In the genomic region with DNA sequence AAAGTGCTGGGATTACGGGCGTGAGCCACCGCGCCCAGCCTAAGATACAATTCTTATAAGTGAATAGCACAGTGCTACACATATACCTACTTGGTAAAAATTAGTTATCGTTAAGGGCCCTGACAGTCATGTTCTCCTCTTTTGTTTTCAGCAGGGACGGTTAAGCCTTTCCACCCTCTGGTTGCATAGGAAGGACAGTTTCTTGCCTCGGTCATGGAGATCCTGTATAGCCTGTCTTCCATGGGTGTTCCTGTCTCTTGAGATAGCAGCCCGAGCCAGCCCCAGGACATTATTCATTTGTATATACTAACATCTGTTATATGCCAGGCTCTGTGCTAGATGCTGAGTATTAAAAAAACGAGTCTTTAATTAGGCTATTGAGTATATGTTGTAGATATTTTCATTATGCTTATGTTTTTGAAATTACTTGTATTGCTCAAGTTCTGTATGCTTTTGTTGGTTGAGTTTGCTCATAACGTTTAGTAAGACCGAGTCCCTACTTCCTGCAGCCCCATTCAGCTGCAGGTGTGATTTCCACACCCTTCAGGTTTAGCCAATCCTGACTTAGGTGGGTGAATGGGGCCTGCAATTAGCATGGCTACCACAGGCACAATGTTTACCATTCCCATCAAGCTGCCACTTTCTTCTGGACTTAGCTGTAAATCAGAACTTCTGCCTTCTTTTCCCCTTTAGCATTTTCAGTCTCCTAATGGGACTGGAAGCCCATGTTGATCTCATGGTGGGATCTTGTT, we compare ENCODE assay signal across 23 cellular contexts. TPM values are rescaled to one million over a fixed set of nuclear protein-coding genes. Genes with fewer than 3 reads are reported as not detected.
DNase-seq lines count a peak whose midpoint lies in the region; ATAC-seq and TF ChIP-seq lines count a peak whose summit lies in the region.
"Had no signal": no experiment of that assay in that cellular context is flagged by ENCODE, and none has a peak within 500 bp of the region (broad histone marks: within the 10 kb centered on the region; RNA-seq: fewer than 3 reads in every experiment).

No MANE protein-coding gene starts in this region.

- no peaks in the 10 kb centered on the region for H3K27me3 ChIP-seq in CD8-positive, alpha-beta memory T cell (ENCODE audit: insufficient read depth, low read length, poor library complexity, severe bottlenecking)
- H3K27me3 ChIP-seq in left lung: no peaks in the 10 kb centered on the region
- H3K27me3 ChIP-seq: neural progenitor cell, vagina had no signal

- peaks cover 71 to 94% (median 92%) of the 10 kb centered on the region in 3 donors for H3K4me1 Mint-ChIP-seq in CD8-positive, alpha-beta memory T cell
- H3K4me1 Mint-ChIP-seq in type B pancreatic cell (ENCODE audit: unreplicated experiment): peaks cover 19% of the 10 kb centered on the region

- intact Hi-C loops in left lung (cut with DNase I): no loop called here
- intact Hi-C loops in posterior vena cava (cut with DNase I): no loop called here

- peak overlapping the region in 6 of 7 donors; percentile 20 to 61 (median 58) for H3K4me3 Mint-ChIP-seq in CD8-positive, alpha-beta memory T cell
- H3K4me3 Mint-ChIP-seq in type B pancreatic cell: no peak overlapping the region
- H3K4me3 Mint-ChIP-seq: HFFc6, mesothelial cell of epicardium, neural progenitor cell had no signal

- H3K36me3 Mint-ChIP-seq in CD8-positive, alpha-beta memory T cell: peaks cover 0 to 17% (median 0%) of the 10 kb centered on the region in 3 donors
- H3K36me3 Mint-ChIP-seq in type B pancreatic cell: peaks cover 14% of the 10 kb centered on the region

- no peaks in the 10 kb centered on the region for H3K27me3 Mint-ChIP-seq in CD8-positive, alpha-beta memory T cell
- no peaks in the 10 kb centered on the region for H3K27me3 Mint-ChIP-seq in type B pancreatic cell

- POLR2A ChIA-PET in CD8-positive, alpha-beta memory T cell (lab: Charles Lee): no interaction called here

- no peak overlapping the region for H3K4me3 ChIP-seq in CD8-positive, alpha-beta memory T cell (ENCODE audit: low read length)
- no peak overlapping the region for H3K4me3 ChIP-seq in left lung
- H3K4me3 ChIP-seq: neural progenitor cell, skin epidermis, vagina had no signal

- H3K9me3 Mint-ChIP-seq in CD8-positive, alpha-beta memory T cell: no peaks in the 10 kb centered on the region
- H3K9me3 Mint-ChIP-seq in type B pancreatic cell: no peaks in the 10 kb centered on the region
- H3K9me3 Mint-ChIP-seq: activated naive CD4-positive, alpha-beta T cell treated with anti-CD3 and anti-CD28 coated beads, Interleukin-2, amount 50 U/mL, for 72 hours; activated T-cell treated with anti-CD3 and anti-CD28 coated beads, Interleukin-2, amount 50 U/mL, for 72 hours; HFFc6; mesothelial cell of epicardium had no signal

- ATAC-seq in left lung: peak; percentile 76

- no peak for TF ChIP-seq CTCF in left lung (IDR thresholded peaks at IDR 0.05)
- no peak for TF ChIP-seq CTCF in type B pancreatic cell (conservative IDR thresholded peaks at IDR 0.05)

- DNase-seq in NCI-H1417 (lab: John Stamatoyannopoulos, UW): peak in 2 of 3 experiments; percentile 6 to 62
- no peak for DNase-seq in NCI-H1417 treated with DMSO at 0.1 percent for 48 hours (lab: John Stamatoyannopoulos, UW)
- no peak for DNase-seq in CD8-positive, alpha-beta memory T cell
- peak; percentile 83 for DNase-seq in NCI-H748 (lab: John Stamatoyannopoulos, UW; ENCODE audit: unreplicated experiment)
- DNase-seq in left lung: no peak
- DNase-seq in posterior vena cava (ENCODE audit: low spot score): no peak
- no peak for DNase-seq in stimulated activated CD4-positive, alpha-beta T cell treated with anti-CD3 and anti-CD28 coated beads, Interleukin-4, amount 100 ng/mL, for 4 hours
- no peak for DNase-seq in type B pancreatic cell (ENCODE audit: extremely low spot score, unreplicated experiment)
- DNase-seq: 8988T; activated T-cell treated with anti-CD3 and anti-CD28 coated beads, Interleukin-2, amount 50 U/mL, for 72 hours; Calu3; glutamatergic neuron; HFFc6; IMR-90; NCI-H1694; NCI-H226; stimulated activated CD4-positive, alpha-beta T cell treated with anti-CD3 and anti-CD28 coated beads, Interleukin-4, amount 100 ng/mL, for 1 hour had no signal

- CTCF ChIA-PET in CD8-positive, alpha-beta memory T cell (lab: Charles Lee): interaction anchor here (0.7 to 3.9 kb wide), 13 partner anchors 9 to 186 kb away, joined by 3 to 28 read pairs (median 7); a partner anchor contains a TSS

- no peaks in the 10 kb centered on the region for H3K9me3 ChIP-seq in CD8-positive, alpha-beta memory T cell (ENCODE audit: low read length)
- no peaks in the 10 kb centered on the region for H3K9me3 ChIP-seq in left lung
- H3K9me3 ChIP-seq: vagina had no signal

- H3K4me1 ChIP-seq in CD8-positive, alpha-beta memory T cell (ENCODE audit: insufficient read depth, low read length): peaks cover 62% of the 10 kb centered on the region
- peaks cover 0 to 38% of the 10 kb centered on the region in 2 donors for H3K4me1 ChIP-seq in left lung

- peak overlapping the region; percentile 47 to 89 (median 73) for H3K27ac Mint-ChIP-seq in CD8-positive, alpha-beta memory T cell
- H3K27ac Mint-ChIP-seq in type B pancreatic cell: no peak overlapping the region
- H3K27ac Mint-ChIP-seq: activated naive CD4-positive, alpha-beta T cell treated with anti-CD3 and anti-CD28 coated beads, Interleukin-2, amount 50 U/mL, for 72 hours; activated T-cell treated with anti-CD3 and anti-CD28 coated beads, Interleukin-2, amount 50 U/mL, for 72 hours; HFFc6; mesothelial cell of epicardium; neural progenitor cell had no signal

- no peaks in the 10 kb centered on the region for H3K36me3 ChIP-seq in CD8-positive, alpha-beta memory T cell (ENCODE audit: insufficient read depth, low read length)
- no peaks in the 10 kb centered on the region for H3K36me3 ChIP-seq in left lung
- H3K36me3 ChIP-seq: neural progenitor cell, vagina had no signal

- no peak overlapping the region for H3K27ac ChIP-seq in CD8-positive, alpha-beta memory T cell (ENCODE audit: low read depth, low read length)
- no peak overlapping the region for H3K27ac ChIP-seq in left lung
- H3K27ac ChIP-seq: neural progenitor cell, RWPE1, vagina had no signal

RNA-seq across cellular contexts. Expression of a gene that starts 24.8 kb away (rescaled TPM):
- 10 to 100 TPM; 62.6 to 74.5 TPM for total RNA-seq in CD8-positive, alpha-beta memory T cell
- polyA plus RNA-seq in CD8-positive, alpha-beta memory T cell: 114 TPM
- total RNA-seq in left lung (10 to 100 TPM; 56.5 to 65.5 TPM), posterior vena cava (100 to 1,000 TPM in 1 of 2 donors, 10 to 100 TPM in 1; 85.4 to 108 TPM), type B pancreatic cell (ENCODE audit: low replicate concordance) (43.9 and 85.8 TPM in 2 replicates)

Comparison
In these comparisons a context has a peak if more than half of its experiments do, and no peak if none do; other contexts are left out.
1. DNase-seq: peak in NCI-H1417 (2 of 3) and NCI-H748 (single experiment); none in NCI-H1417 treated with DMSO at 0.1 percent for 48 hours (single experiment), CD8-positive, alpha-beta memory T cell (0 of 5), left lung (0 of 2), posterior vena cava (single experiment), stimulated activated CD4-positive, alpha-beta T cell treated with anti-CD3 and anti-CD28 coated beads, Interleukin-4, amount 100 ng/mL, for 4 hours (0 of 2) and type B pancreatic cell (single experiment).